Comparison of ENCODE assay signal across 18 cellular contexts in genomic region chr17:16929757-16930520, GRCh38. TPM values are rescaled to one million over a fixed set of nuclear protein-coding genes. Genes with fewer than 3 reads are reported as not detected.
"Had no signal": no experiment of that assay in that cellular context is flagged by ENCODE, and none has a peak within 500 bp of the region (broad histone marks: within the 10 kb centered on the region; RNA-seq: fewer than 3 reads in every experiment).

No MANE protein-coding gene starts in this region.

- H3K27me3 Mint-ChIP-seq: activated naive CD8-positive, alpha-beta T cell treated with anti-CD3 and anti-CD28 coated beads, Interleukin-2, amount 10 ng/mL, durations not matched to agents 7 days and 5 days had no signal

- H3K36me3 Mint-ChIP-seq: activated naive CD8-positive, alpha-beta T cell treated with anti-CD3 and anti-CD28 coated beads, Interleukin-2, amount 10 ng/mL, durations not matched to agents 7 days and 5 days had no signal

- H3K27ac Mint-ChIP-seq: activated naive CD8-positive, alpha-beta T cell treated with anti-CD3 and anti-CD28 coated beads, Interleukin-2, amount 10 ng/mL, durations not matched to agents 7 days and 5 days had no signal

- ATAC-seq: right lobe of liver; stimulated activated naive CD8-positive, alpha-beta T cell treated with anti-CD3 and anti-CD28 coated beads, Interleukin-15, Interleukin-2, amounts not matched to agents 100 U/mL and 50 U/mL, for 24 hours had no signal

- H3K4me3 Mint-ChIP-seq: activated naive CD8-positive, alpha-beta T cell treated with anti-CD3 and anti-CD28 coated beads, Interleukin-2, amount 10 ng/mL, durations not matched to agents 7 days and 5 days had no signal

- H3K4me1 Mint-ChIP-seq: activated naive CD8-positive, alpha-beta T cell treated with anti-CD3 and anti-CD28 coated beads, Interleukin-2, amount 10 ng/mL, durations not matched to agents 7 days and 5 days had no signal

- H3K4me1 ChIP-seq: breast epithelium, prostate gland, right lobe of liver, suprapubic skin, upper lobe of left lung had no signal

- H3K9me3 Mint-ChIP-seq: activated naive CD8-positive, alpha-beta T cell treated with anti-CD3 and anti-CD28 coated beads, Interleukin-2, amount 10 ng/mL, durations not matched to agents 7 days and 5 days had no signal

- H3K36me3 ChIP-seq: breast epithelium, prostate gland, right lobe of liver, suprapubic skin, upper lobe of left lung had no signal

- DNase-seq: activated CD4-positive, alpha-beta T cell treated with anti-CD3 and anti-CD28 coated beads, Interleukin-2, amount 50 U/mL, for 1 hour; activated gamma-delta T cell; activated naive CD8-positive, alpha-beta T cell treated with anti-CD3 and anti-CD28 coated beads, Interleukin-2, amount 10 ng/mL, durations not matched to agents 7 days and 5 days; activated T-cell treated with anti-CD3 and anti-CD28 coated beads, Interleukin-2, amount 50 U/mL, for 1 hour; anterior cingulate cortex; effector CD8-positive, alpha-beta T cell; foreskin melanocyte; midbrain; stimulated activated CD4-positive, alpha-beta T cell treated with anti-CD3 and anti-CD28 coated beads, Interleukin-12 subunit alpha, Interleukin-12 subunit beta, amount 100 ng/mL, for 4 hours; stimulated activated naive CD8-positive, alpha-beta T cell treated with anti-CD3 and anti-CD28 coated beads, Interleukin-15, Interleukin-2, amounts not matched to agents 100 U/mL and 50 U/mL, for 24 hours had no signal

- H3K4me3 ChIP-seq: breast epithelium, prostate gland, right lobe of liver, suprapubic skin, upper lobe of left lung had no signal

- H3K27ac ChIP-seq: breast epithelium, prostate gland, right lobe of liver, suprapubic skin, upper lobe of left lung had no signal

- H3K27me3 ChIP-seq: breast epithelium, right lobe of liver, upper lobe of left lung had no signal

- H3K9me3 ChIP-seq: breast epithelium, prostate gland, right lobe of liver, suprapubic skin, upper lobe of left lung had no signal

RNA-seq across cellular contexts. Expression of gene TNFRSF13B, which starts 42.0 kb away (rescaled TPM):
- total RNA-seq: activated naive CD8-positive, alpha-beta T cell treated with anti-CD3 and anti-CD28 coated beads, Interleukin-2, amount 10 ng/mL, durations not matched to agents 7 days and 5 days; lower leg skin; prostate gland; T-helper 2 cell treated with Interferon-gamma antibody and Interleukin-4, amounts not matched to agents 100 ng/mL and 5 ng/mL, for 36 hours had no signal
- polyA plus RNA-seq: keratinocyte had no signal
